ENCODE assay signal across 34 cellular contexts in the genomic region with DNA sequence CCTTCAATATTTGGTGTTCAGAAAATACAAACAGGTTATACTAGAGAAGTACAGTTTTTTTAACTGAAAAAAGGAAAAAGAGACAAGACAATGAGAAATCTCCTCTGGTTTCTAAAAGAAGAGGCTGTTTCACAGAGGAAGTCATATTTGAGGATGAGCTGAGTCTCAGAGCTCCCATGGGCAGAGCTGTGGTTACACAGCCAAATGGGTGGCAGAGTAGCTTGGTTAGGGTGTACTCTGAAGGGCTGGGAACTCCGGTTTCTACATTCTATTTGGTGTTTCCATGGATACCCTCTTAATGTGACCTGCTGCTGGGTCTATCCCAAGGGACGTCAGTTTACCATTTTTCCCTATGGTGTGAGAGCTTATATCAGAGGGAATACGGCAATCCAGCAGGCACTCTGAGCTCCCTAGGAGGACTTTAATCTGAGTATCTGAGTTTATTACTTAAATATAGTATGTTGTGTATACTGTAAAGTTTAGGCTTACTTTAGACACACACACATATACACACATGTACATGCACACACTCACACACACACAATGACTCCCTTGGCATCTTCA.
"Had no signal": no experiment of that assay in that cellular context is flagged by ENCODE, and none has a peak within 500 bp of the region (broad histone marks: within the 10 kb centered on the region; RNA-seq: fewer than 3 reads in every experiment).

No MANE protein-coding gene starts in this region.

- H3K4me1 ChIP-seq: adrenal gland, ascending aorta, breast epithelium, colonic mucosa, esophagus squamous epithelium, gastroesophageal sphincter, heart right ventricle had no signal

- H3K4me3 ChIP-seq: adrenal gland, ascending aorta, breast epithelium, cardiac muscle cell, colonic mucosa, esophagus squamous epithelium, gastroesophageal sphincter, heart right ventricle had no signal

- ATAC-seq: activated CD4-positive, CD25-positive, alpha-beta regulatory T cell treated with anti-CD3 and anti-CD28 coated beads, Interleukin-2, amount 50 U/mL, for 24 hours; activated CD8-positive, alpha-beta T cell treated with anti-CD3 and anti-CD28 coated beads for 36 hours; activated naive CD8-positive, alpha-beta T cell treated with anti-CD3 and anti-CD28 coated beads, Interleukin-2, amount 50 U/mL, for 24 hours; activated T-cell treated with anti-CD3 and anti-CD28 coated beads, Interleukin-2, amount 50 U/mL, for 4 hours; activated T-helper 17 cell treated with anti-CD3 and anti-CD28 coated beads, Interleukin-2, amount 50 U/mL, for 72 hours; gastroesophageal sphincter; heart right ventricle; WTC11 had no signal

- H3K27me3 ChIP-seq: adrenal gland, ascending aorta, breast epithelium, cardiac muscle cell, colonic mucosa, esophagus squamous epithelium, gastroesophageal sphincter, heart right ventricle had no signal

- DNase-seq: activated CD4-positive, alpha-beta T cell treated with anti-CD3 and anti-CD28 coated beads for 48 hours; activated CD4-positive, alpha-beta T cell treated with anti-CD3 and anti-CD28 coated beads, Interleukin-2, amount 50 U/mL, for 1 hour; activated CD4-positive, alpha-beta T cell treated with anti-CD3 and anti-CD28 coated beads, Interleukin-2, amount 50 U/mL, for 48 hours; activated CD8-positive, alpha-beta memory T cell treated with anti-CD3 and anti-CD28 coated beads for 24 hours; activated CD8-positive, alpha-beta T cell treated with anti-CD3 and anti-CD28 coated beads for 36 hours; activated effector memory CD4-positive, alpha-beta T cell treated with anti-CD3 and anti-CD28 coated beads, Interleukin-2, amount 50 U/mL, for 16 hours; activated naive CD4-positive, alpha-beta T cell treated with anti-CD3 and anti-CD28 coated beads for 36 hours; activated naive CD8-positive, alpha-beta T cell treated with anti-CD3 and anti-CD28 coated beads for 36 hours; activated naive CD8-positive, alpha-beta T cell treated with anti-CD3 and anti-CD28 coated beads, Interleukin-2, amount 50 U/mL, for 24 hours; activated T-cell treated with anti-CD3 and anti-CD28 coated beads, Interleukin-2, amount 50 U/mL, for 4 hours; adrenal gland; amygdala; central memory CD4-positive, alpha-beta T cell; cerebellar nuclear complex; colonic mucosa; effector CD8-positive, alpha-beta T cell; esophagus squamous epithelium; foreskin melanocyte; heart right ventricle; T-helper 2 cell had no signal

- H3K27ac ChIP-seq: adrenal gland, ascending aorta, breast epithelium, cardiac muscle cell, colonic mucosa, epithelial cell of prostate, esophagus squamous epithelium, gastroesophageal sphincter, heart right ventricle, VCaP had no signal

- H3K9me3 ChIP-seq: adrenal gland, ascending aorta, breast epithelium, colonic mucosa, esophagus squamous epithelium, gastroesophageal sphincter, heart right ventricle had no signal

- FAIRE-seq: endometrium, endothelial cell of umbilical vein, TTC549 had no signal

- H3K36me3 Mint-ChIP-seq: activated naive CD4-positive, alpha-beta T cell treated with anti-CD3 and anti-CD28 coated beads, Interleukin-2, amount 50 U/mL, for 24 hours; activated naive CD8-positive, alpha-beta T cell treated with anti-CD3 and anti-CD28 coated beads for 36 hours; WTC11 had no signal

- H3K4me3 Mint-ChIP-seq: activated CD8-positive, alpha-beta T cell treated with anti-CD3 and anti-CD28 coated beads for 36 hours; activated naive CD4-positive, alpha-beta T cell treated with anti-CD3 and anti-CD28 coated beads for 36 hours; activated naive CD4-positive, alpha-beta T cell treated with anti-CD3 and anti-CD28 coated beads, Interleukin-2, amount 50 U/mL, for 24 hours; activated naive CD8-positive, alpha-beta T cell treated with anti-CD3 and anti-CD28 coated beads for 36 hours; activated naive CD8-positive, alpha-beta T cell treated with anti-CD3 and anti-CD28 coated beads, Interleukin-2, amount 50 U/mL, for 24 hours; activated T-cell treated with anti-CD3 and anti-CD28 coated beads, Interleukin-2, amount 50 U/mL, for 4 hours; activated T-helper 17 cell treated with anti-CD3 and anti-CD28 coated beads, Interleukin-2, amount 50 U/mL, for 72 hours; brain; WTC11 had no signal

- H3K36me3 ChIP-seq: adrenal gland, ascending aorta, breast epithelium, cardiac muscle cell, colonic mucosa, esophagus squamous epithelium had no signal

- H3K27ac Mint-ChIP-seq: activated CD8-positive, alpha-beta T cell treated with anti-CD3 and anti-CD28 coated beads for 36 hours; activated naive CD4-positive, alpha-beta T cell treated with anti-CD3 and anti-CD28 coated beads for 36 hours; activated naive CD4-positive, alpha-beta T cell treated with anti-CD3 and anti-CD28 coated beads, Interleukin-2, amount 50 U/mL, for 24 hours; activated naive CD8-positive, alpha-beta T cell treated with anti-CD3 and anti-CD28 coated beads for 36 hours; activated naive CD8-positive, alpha-beta T cell treated with anti-CD3 and anti-CD28 coated beads, Interleukin-2, amount 50 U/mL, for 24 hours; activated T-helper 17 cell treated with anti-CD3 and anti-CD28 coated beads, Interleukin-2, amount 50 U/mL, for 72 hours; brain; WTC11 had no signal

- H3K4me1 Mint-ChIP-seq: activated naive CD4-positive, alpha-beta T cell treated with anti-CD3 and anti-CD28 coated beads, Interleukin-2, amount 50 U/mL, for 24 hours; activated naive CD8-positive, alpha-beta T cell treated with anti-CD3 and anti-CD28 coated beads for 36 hours; activated naive CD8-positive, alpha-beta T cell treated with anti-CD3 and anti-CD28 coated beads, Interleukin-2, amount 50 U/mL, for 24 hours; activated T-helper 17 cell treated with anti-CD3 and anti-CD28 coated beads, Interleukin-2, amount 50 U/mL, for 72 hours; brain had no signal

- H3K27me3 Mint-ChIP-seq: activated CD8-positive, alpha-beta T cell treated with anti-CD3 and anti-CD28 coated beads for 36 hours; activated naive CD4-positive, alpha-beta T cell treated with anti-CD3 and anti-CD28 coated beads, Interleukin-2, amount 50 U/mL, for 24 hours; activated naive CD8-positive, alpha-beta T cell treated with anti-CD3 and anti-CD28 coated beads for 36 hours; activated naive CD8-positive, alpha-beta T cell treated with anti-CD3 and anti-CD28 coated beads, Interleukin-2, amount 50 U/mL, for 24 hours; brain had no signal

- H3K9me3 Mint-ChIP-seq: activated CD8-positive, alpha-beta T cell treated with anti-CD3 and anti-CD28 coated beads for 36 hours; activated naive CD4-positive, alpha-beta T cell treated with anti-CD3 and anti-CD28 coated beads for 36 hours; activated naive CD4-positive, alpha-beta T cell treated with anti-CD3 and anti-CD28 coated beads, Interleukin-2, amount 50 U/mL, for 24 hours; activated naive CD8-positive, alpha-beta T cell treated with anti-CD3 and anti-CD28 coated beads for 36 hours; activated naive CD8-positive, alpha-beta T cell treated with anti-CD3 and anti-CD28 coated beads, Interleukin-2, amount 50 U/mL, for 24 hours; activated T-cell treated with anti-CD3 and anti-CD28 coated beads, Interleukin-2, amount 50 U/mL, for 4 hours; activated T-helper 17 cell treated with anti-CD3 and anti-CD28 coated beads, Interleukin-2, amount 50 U/mL, for 72 hours; WTC11 had no signal
